ENCODE assay signal across 8 cellular contexts in genomic region chr1:236489710-236490377, GRCh38. TPM values are rescaled to one million over a fixed set of nuclear protein-coding genes. Genes with fewer than 3 reads are reported as not detected.
A peak's percentile ranks its signal among the peaks of the same experiment; 100 is the strongest.
DNase-seq lines count a peak whose midpoint lies in the region; ATAC-seq, FAIRE-seq and TF ChIP-seq lines count a peak whose summit lies in the region.

No MANE protein-coding gene starts in this region.

- CTCF ChIA-PET in activated naive CD4-positive, alpha-beta T cell treated with anti-CD3 and anti-CD28 coated beads, Interleukin-2, amount 10 ng/mL, durations not matched to agents 7 days and 5 days (lab: Charles Lee) = interaction anchor here (0.6 to 1.9 kb wide), 6 partner anchors 9 to 386 kb away, joined by 3 to 4 read pairs (median 3); no protein-coding TSS in a partner anchor

- TF ChIP-seq CTCF in endothelial cell (IDR thresholded peaks at IDR 0.05; ENCODE audit: unreplicated experiment) = peak; percentile 74

- peaks cover 35% of the 10 kb centered on the region for H3K4me1 Mint-ChIP-seq in endothelial cell (ENCODE audit: unreplicated experiment)
- peaks cover 13% of the 10 kb centered on the region for H3K4me1 Mint-ChIP-seq in activated naive CD4-positive, alpha-beta T cell treated with anti-CD3 and anti-CD28 coated beads, Interleukin-2, amount 10 ng/mL, durations not matched to agents 7 days and 5 days

- peak; percentile 51 to 56 for ATAC-seq in activated naive CD4-positive, alpha-beta T cell treated with anti-CD3 and anti-CD28 coated beads, Interleukin-2, amount 50 U/mL, for 72 hours

- no peaks in the 10 kb centered on the region for H3K36me3 Mint-ChIP-seq in activated naive CD4-positive, alpha-beta T cell treated with anti-CD3 and anti-CD28 coated beads, Interleukin-2, amount 50 U/mL, for 72 hours
- no peaks in the 10 kb centered on the region for H3K36me3 Mint-ChIP-seq in endothelial cell (ENCODE audit: low read depth, unreplicated experiment)
- H3K36me3 Mint-ChIP-seq in activated naive CD4-positive, alpha-beta T cell treated with anti-CD3 and anti-CD28 coated beads, Interleukin-2, amount 10 ng/mL, durations not matched to agents 7 days and 5 days = no peaks in the 10 kb centered on the region

- peaks cover 4% of the 10 kb centered on the region for H3K27me3 Mint-ChIP-seq in endothelial cell (ENCODE audit: unreplicated experiment)
- H3K27me3 Mint-ChIP-seq in activated naive CD4-positive, alpha-beta T cell treated with anti-CD3 and anti-CD28 coated beads, Interleukin-2, amount 10 ng/mL, durations not matched to agents 7 days and 5 days = peaks cover 44% of the 10 kb centered on the region

- no peak for FAIRE-seq in RCC 7860 (lab: Jason Lieb, UNC)

- no peak overlapping the region for H3K27ac Mint-ChIP-seq in activated naive CD4-positive, alpha-beta T cell treated with anti-CD3 and anti-CD28 coated beads, Interleukin-2, amount 50 U/mL, for 72 hours
- H3K27ac Mint-ChIP-seq in endothelial cell (ENCODE audit: unreplicated experiment) = peak overlapping the region; percentile 33
- no peak overlapping the region for H3K27ac Mint-ChIP-seq in activated naive CD4-positive, alpha-beta T cell treated with anti-CD3 and anti-CD28 coated beads, Interleukin-2, amount 10 ng/mL, durations not matched to agents 7 days and 5 days

- no peaks in the 10 kb centered on the region for H3K9me3 Mint-ChIP-seq in activated naive CD4-positive, alpha-beta T cell treated with anti-CD3 and anti-CD28 coated beads, Interleukin-2, amount 50 U/mL, for 72 hours
- H3K9me3 Mint-ChIP-seq in endothelial cell (ENCODE audit: unreplicated experiment) = no peaks in the 10 kb centered on the region
- no peaks in the 10 kb centered on the region for H3K9me3 Mint-ChIP-seq in activated naive CD4-positive, alpha-beta T cell treated with anti-CD3 and anti-CD28 coated beads, Interleukin-2, amount 10 ng/mL, durations not matched to agents 7 days and 5 days

- no peak for DNase-seq in activated naive CD4-positive, alpha-beta T cell treated with anti-CD3 and anti-CD28 coated beads, Interleukin-2, amount 50 U/mL, for 72 hours (ENCODE audit: low spot score in 2 of 2)
- DNase-seq in activated naive CD4-positive, alpha-beta T cell treated with Interleukin-2 at 50 U/mL for 16 hours = no peak
- DNase-seq in HT-29 (ENCODE audit: low spot score) (peak; percentile 63), RCC 7860 (ENCODE audit: low spot score) (peak; percentile 29), endothelial cell (ENCODE audit: low spot score) (peak; percentile 8), mucosa of gallbladder (ENCODE audit: low spot score) (peak; percentile 16)
- no peak for DNase-seq in stimulated activated CD4-positive, alpha-beta T cell treated with anti-CD3 and anti-CD28 coated beads, Interleukin-2, amount 100 ng/mL, for 24 hours
- no peak for DNase-seq in activated naive CD4-positive, alpha-beta T cell treated with anti-CD3 and anti-CD28 coated beads, Interleukin-2, amount 10 ng/mL, durations not matched to agents 7 days and 5 days

- no peak overlapping the region for H3K4me3 Mint-ChIP-seq in endothelial cell (ENCODE audit: unreplicated experiment)
- no peak overlapping the region for H3K4me3 Mint-ChIP-seq in activated naive CD4-positive, alpha-beta T cell treated with anti-CD3 and anti-CD28 coated beads, Interleukin-2, amount 10 ng/mL, durations not matched to agents 7 days and 5 days

RNA-seq across cellular contexts. Expression of gene LGALS8, which starts 33.9 kb away (rescaled TPM):
- 100 to 1,000 TPM; 132 to 156 TPM for total RNA-seq in activated naive CD4-positive, alpha-beta T cell treated with anti-CD3 and anti-CD28 coated beads, Interleukin-2, amount 50 U/mL, for 72 hours
- 25.1 and 32.0 TPM in 2 replicates for total RNA-seq in HT-29 (2014; rRNA removed; shearing (Covaris generic))
- total RNA-seq in endothelial cell (ENCODE audit: unreplicated experiment) (94.5 TPM), mucosa of gallbladder (62.2 TPM)

Comparison
In these comparisons a context has a peak if more than half of its experiments do, and no peak if none do; other contexts are left out.
1. DNase-seq: peak in HT-29 (single experiment), RCC 7860 (single experiment), endothelial cell (single experiment) and mucosa of gallbladder (single experiment); none in activated naive CD4-positive, alpha-beta T cell treated with anti-CD3 and anti-CD28 coated beads, Interleukin-2, amount 50 U/mL, for 72 hours (0 of 2), activated naive CD4-positive, alpha-beta T cell treated with Interleukin-2 at 50 U/mL for 16 hours (single experiment), stimulated activated CD4-positive, alpha-beta T cell treated with anti-CD3 and anti-CD28 coated beads, Interleukin-2, amount 100 ng/mL, for 24 hours (0 of 2) and activated naive CD4-positive, alpha-beta T cell treated with anti-CD3 and anti-CD28 coated beads, Interleukin-2, amount 10 ng/mL, durations not matched to agents 7 days and 5 days (single experiment).